In the genomic region with DNA sequence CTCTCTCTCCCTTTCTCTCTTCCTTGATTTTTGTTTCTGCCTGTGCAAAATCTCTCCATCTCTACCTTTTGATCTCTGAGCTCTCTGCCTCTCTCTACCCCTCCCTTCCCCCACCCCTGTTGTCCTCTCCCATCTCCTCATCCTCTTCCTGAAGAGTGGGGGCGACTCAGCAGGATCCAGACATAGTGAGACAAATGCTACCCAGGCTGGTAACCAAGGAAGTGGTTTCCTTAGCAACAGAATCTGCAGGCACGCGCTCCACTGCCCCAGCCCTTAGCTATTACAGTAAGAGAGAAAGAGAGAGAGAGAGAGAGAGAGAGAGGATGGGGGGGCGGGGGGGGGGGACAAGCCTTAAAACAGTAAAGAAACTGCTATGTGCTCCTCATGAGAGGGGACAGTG, we compare ENCODE assay signal across 20 cellular contexts.
A peak's percentile ranks its signal among the peaks of the same experiment; 100 is the strongest.
DNase-seq lines count a peak whose midpoint lies in the region; ATAC-seq, FAIRE-seq and TF ChIP-seq lines count a peak whose summit lies in the region.
"Had no signal": no experiment of that assay in that cellular context is flagged by ENCODE, and none has a peak within 500 bp of the region (broad histone marks: within the 10 kb centered on the region; RNA-seq: fewer than 3 reads in every experiment).

No MANE protein-coding gene starts in this region.

- H3K9me3 ChIP-seq in endodermal cell (ENCODE audit: control insufficient read depth, low read length) (no peaks in the 10 kb centered on the region), kidney (ENCODE audit: control insufficient read depth in 1 of 2, low read length in 2 of 2) (no peaks in the 10 kb centered on the region), esophagus squamous epithelium (no peaks in the 10 kb centered on the region)
- H3K9me3 ChIP-seq: adrenal gland, colonic mucosa, left ventricle myocardium inferior, transverse colon had no signal

- H3K4me3 ChIP-seq in endodermal cell (ENCODE audit: low read length) (no peak overlapping the region), kidney (ENCODE audit: low read length in 2 of 2) (no peak overlapping the region), esophagus squamous epithelium (no peak overlapping the region)
- H3K4me3 ChIP-seq: adrenal gland, colonic mucosa, left ventricle myocardium inferior, transverse colon had no signal

- H3K4me1 Mint-ChIP-seq in endodermal cell: peaks cover 10% of the 10 kb centered on the region

- no peaks in the 10 kb centered on the region for H3K36me3 Mint-ChIP-seq in endodermal cell (ENCODE audit: low read depth)

- WGBS in endodermal cell (ENCODE audit: insufficient coverage in 1 of 2, insufficient read length in 1 of 2), 2 experiments: 41% methylated on average over 3 of the region's 4 CpGs; no CpG with 5 or more reads in 1 of the 2 experiments
- 0 to 6% methylated on average over 4 of the region's 4 CpGs for WGBS in esophagus squamous epithelium, 2 donors

- ATAC-seq in HG03565 (IDR thresholded peaks at IDR 0.05; ENCODE audit: unreplicated experiment): no peak
- ATAC-seq: activated CD4-positive, CD25-positive, alpha-beta regulatory T cell treated with anti-CD3 and anti-CD28 coated beads, Interleukin-2, amount 50 U/mL, for 24 hours; foreskin keratinocyte had no signal

- TF ChIP-seq CTCF in endodermal cell (conservative IDR thresholded peaks at IDR 0.05): no peak
- TF ChIP-seq CTCF in kidney (IDR thresholded peaks at IDR 0.05; ENCODE audit: borderline replicate concordance, extremely low read depth, insufficient read depth): no peak
- TF ChIP-seq CTCF in esophagus squamous epithelium (IDR thresholded peaks at IDR 0.05): no peak

- peak overlapping the region; percentile 88 for H3K27ac ChIP-seq in endodermal cell (ENCODE audit: low read depth, low read length)
- H3K27ac ChIP-seq in kidney (ENCODE audit: low read depth in 2 of 2, low read length in 2 of 2): no peak overlapping the region
- no peak overlapping the region for H3K27ac ChIP-seq in esophagus squamous epithelium
- H3K27ac ChIP-seq: adrenal gland, colonic mucosa, foreskin keratinocyte, left ventricle myocardium inferior, transverse colon had no signal

- H3K4me3 Mint-ChIP-seq in endodermal cell: no peak overlapping the region

- no peaks in the 10 kb centered on the region for H3K4me1 ChIP-seq in endodermal cell (ENCODE audit: control insufficient read depth, insufficient read depth, low read length)
- no peaks in the 10 kb centered on the region for H3K4me1 ChIP-seq in kidney (ENCODE audit: control insufficient read depth in 1 of 2, insufficient read depth in 1 of 2, low read depth in 1 of 2, low read length in 2 of 2)
- no peaks in the 10 kb centered on the region for H3K4me1 ChIP-seq in esophagus squamous epithelium
- H3K4me1 ChIP-seq: adrenal gland, colonic mucosa, foreskin keratinocyte, left ventricle myocardium inferior, transverse colon had no signal

- H3K27ac Mint-ChIP-seq in endodermal cell: no peak overlapping the region

- intact Hi-C loops in kidney (cut with DNase I): no loop called here
- intact Hi-C loops in esophagus squamous epithelium (cut with DNase I): no loop called here

- H3K27me3 ChIP-seq in endodermal cell (ENCODE audit: control insufficient read depth, insufficient read depth, low read length, poor library complexity, severe bottlenecking) (no peaks in the 10 kb centered on the region), esophagus squamous epithelium (peaks cover 0 to 58% (median 0%) of the 10 kb centered on the region in 4 donors)
- H3K27me3 ChIP-seq: colonic mucosa, foreskin keratinocyte had no signal

- no peak for FAIRE-seq in kidney (lab: Jason Lieb, UNC)

- H3K36me3 ChIP-seq in endodermal cell (ENCODE audit: control insufficient read depth, insufficient read depth, low read length): no peaks in the 10 kb centered on the region
- H3K36me3 ChIP-seq in kidney (ENCODE audit: control insufficient read depth in 1 of 2, insufficient read depth in 2 of 2, low read length in 2 of 2): no peaks in the 10 kb centered on the region
- no peaks in the 10 kb centered on the region for H3K36me3 ChIP-seq in esophagus squamous epithelium
- H3K36me3 ChIP-seq: adrenal gland, colonic mucosa, left ventricle myocardium inferior, transverse colon had no signal

- peaks cover 3% of the 10 kb centered on the region for H3K27me3 Mint-ChIP-seq in endodermal cell (ENCODE audit: insufficient read depth)

- peaks cover 2% of the 10 kb centered on the region for H3K9me3 Mint-ChIP-seq in endodermal cell

- H3K9ac ChIP-seq in endodermal cell (ENCODE audit: extremely low read depth, low read length, poor library complexity, severe bottlenecking): no peak overlapping the region
- no peak overlapping the region for H3K9ac ChIP-seq in kidney (ENCODE audit: low read length in 2 of 2)

- DNase-seq in NCI-H1105 (lab: John Stamatoyannopoulos, UW): peak; percentile 21
- peak; percentile 4 for DNase-seq in NCI-H748 treated with DMSO at 0.1 percent for 48 hours (lab: John Stamatoyannopoulos, UW)
- DNase-seq in endodermal cell: peak; percentile 73
- peak; percentile 58 for DNase-seq in occipital lobe (lab: John Stamatoyannopoulos, UW)
- DNase-seq in kidney: no peak
- DNase-seq in esophagus squamous epithelium (lab: John Stamatoyannopoulos, UW): no peak
- DNase-seq in central memory CD4-positive, alpha-beta T cell: no peak
- DNase-seq: adrenal gland; colonic mucosa; foreskin keratinocyte; GOT3; left ventricle myocardium inferior; NCI-H2081 treated with DMSO at 0.1 percent for 48 hours; Right ventricle myocardium superior; stimulated activated CD4-positive, alpha-beta T cell treated with anti-CD3 and anti-CD28 coated beads, Interleukin-12 subunit alpha, Interleukin-12 subunit beta, amount 100 ng/mL, for 4 hours; stimulated activated naive CD4-positive, alpha-beta T cell; T-helper 2 cell; transverse colon had no signal

- TF ChIP-seq POLR2A in esophagus squamous epithelium (IDR thresholded peaks at IDR 0.05): no peak

Comparison
In these comparisons a context has a peak if more than half of its experiments do, and no peak if none do; other contexts are left out.
1. DNase-seq: peak in NCI-H1105 (single experiment), NCI-H748 treated with DMSO at 0.1 percent for 48 hours (single experiment), endodermal cell (single experiment) and occipital lobe (single experiment); none in kidney (single experiment), esophagus squamous epithelium (single experiment) and central memory CD4-positive, alpha-beta T cell (single experiment).